8 cellular contexts compared by ENCODE assay signal in genomic region chr2:174487536-174488162, GRCh38. TPM values are rescaled to one million over a fixed set of nuclear protein-coding genes. Genes with fewer than 3 reads are reported as not detected.
DNase-seq lines count a peak whose midpoint lies in the region; ATAC-seq and TF ChIP-seq lines count a peak whose summit lies in the region.

No MANE protein-coding gene starts in this region.

- no peak for TF ChIP-seq CTCF in Panc1 (IDR thresholded peaks at IDR 0.05)
- TF ChIP-seq CTCF in fibroblast of pulmonary artery (IDR thresholded peaks at IDR 0.05; ENCODE audit: low read length, missing control alignments), result no peak
- TF ChIP-seq CTCF in retinal pigment epithelial cell (conservative IDR thresholded peaks at IDR 0.05; ENCODE audit: low read depth, low read length), result no peak

- no peaks in the 10 kb centered on the region for H3K4me1 ChIP-seq in Panc1 (ENCODE audit: control insufficient read depth, insufficient read depth, low read length)

- no peak for DNase-seq in activated CD4-positive, alpha-beta T cell treated with anti-CD3 and anti-CD28 coated beads, Interleukin-2, amount 10 ng/mL, durations not matched to agents 24 days and 14 days
- no peak for DNase-seq in activated CD4-positive, alpha-beta T cell treated with anti-CD3 and anti-CD28 coated beads, Interleukin-2, amount 50 U/mL, for 1 hour
- DNase-seq in Panc1 (ENCODE audit: low read depth, low spot score) (no peak), fibroblast of pulmonary artery (ENCODE audit: low read depth) (no peak), retinal pigment epithelial cell (ENCODE audit: low read depth) (no peak), NCI-H1092 treated with DMSO at 0.1 percent for 48 hours (lab: John Stamatoyannopoulos, UW) (no peak), middle frontal gyrus (ENCODE audit: extremely low spot score, low spot score) (no peak)

- H3K9me3 Mint-ChIP-seq in activated CD4-positive, alpha-beta T cell treated with anti-CD3 and anti-CD28 coated beads, Interleukin-2, amount 10 ng/mL, durations not matched to agents 24 days and 14 days, result no peaks in the 10 kb centered on the region

- no peaks in the 10 kb centered on the region for H3K9me3 ChIP-seq in Panc1 (ENCODE audit: control insufficient read depth, insufficient read depth, low read depth, low read length)

- H3K27ac ChIP-seq in Panc1 (ENCODE audit: low read length), result peak overlapping the region; percentile 91

- intact Hi-C loops in activated CD4-positive, alpha-beta T cell treated with anti-CD3 and anti-CD28 coated beads, Interleukin-2, amount 10 ng/mL, durations not matched to agents 24 days and 14 days (cut with micrococcal nuclease), result loop anchor here (2.0 to 10.0 kb wide), 8 partner anchors 25 to 693 kb away; partner anchors contain the start of genes ATF2, ATP5MC3, OLA1 and SP3
- intact Hi-C loops in Panc1 (cut with micrococcal nuclease; ENCODE audit: unreplicated experiment), result no loop called here

- peaks cover 3% of the 10 kb centered on the region for H3K36me3 Mint-ChIP-seq in activated CD4-positive, alpha-beta T cell treated with anti-CD3 and anti-CD28 coated beads, Interleukin-2, amount 10 ng/mL, durations not matched to agents 24 days and 14 days (ENCODE audit: low read depth)

- peak; percentile 21 for ATAC-seq in Panc1
- no peak for ATAC-seq in HG02798 (IDR thresholded peaks at IDR 0.05; ENCODE audit: poor library complexity, unreplicated experiment)

- no peaks in the 10 kb centered on the region for H3K27me3 Mint-ChIP-seq in activated CD4-positive, alpha-beta T cell treated with anti-CD3 and anti-CD28 coated beads, Interleukin-2, amount 10 ng/mL, durations not matched to agents 24 days and 14 days

- POLR2A ChIA-PET in Panc1 (lab: Charles Lee), result interaction anchor here (0.5 kb wide), 1 partner anchor 131 kb away, joined by 3 read pairs; no protein-coding TSS in a partner anchor

- no peaks in the 10 kb centered on the region for H3K27me3 ChIP-seq in Panc1 (ENCODE audit: control insufficient read depth, insufficient read depth, low read length)

- CTCF ChIA-PET in Panc1 (lab: Charles Lee), result interaction anchor here (0.6 kb wide), 1 partner anchor 65 kb away, joined by 7 read pairs; no protein-coding TSS in a partner anchor

- in situ Hi-C loops in Panc1 (cut with HindIII; ENCODE audit: low pct_unique_long_range_greater_than_20kb, low sequenced_read_pairs), result loop anchor here (5.0 kb wide), 1 partner anchor 35 kb away; no protein-coding TSS in a partner anchor

- peak overlapping the region; percentile 85 for H3K27ac Mint-ChIP-seq in activated CD4-positive, alpha-beta T cell treated with anti-CD3 and anti-CD28 coated beads, Interleukin-2, amount 10 ng/mL, durations not matched to agents 24 days and 14 days

- peaks cover 52% of the 10 kb centered on the region for H3K4me1 Mint-ChIP-seq in activated CD4-positive, alpha-beta T cell treated with anti-CD3 and anti-CD28 coated beads, Interleukin-2, amount 10 ng/mL, durations not matched to agents 24 days and 14 days

- TSS peak; percentile 99 for BruUV-seq in Panc1 (replicated peaks; lab: Mats Ljungman, UMichigan)

- peak overlapping the region; percentile 95 for H3K4me3 Mint-ChIP-seq in activated CD4-positive, alpha-beta T cell treated with anti-CD3 and anti-CD28 coated beads, Interleukin-2, amount 10 ng/mL, durations not matched to agents 24 days and 14 days

- H3K4me3 ChIP-seq in Panc1 (ENCODE audit: low read depth in 2 of 2, low read length in 2 of 2), result peak overlapping the region; percentile 70 to 90
- H3K4me3 ChIP-seq in fibroblast of pulmonary artery (replicated peaks; ENCODE audit: low read depth, low read length), result peak overlapping the region; percentile 87
- H3K4me3 ChIP-seq in retinal pigment epithelial cell (ENCODE audit: low read length), result peak overlapping the region; percentile 82

- H3K36me3 ChIP-seq in Panc1 (ENCODE audit: control insufficient read depth, insufficient read depth, low read length), result no peaks in the 10 kb centered on the region

RNA-seq across cellular contexts. Expression of gene GPR155, which starts 0.8 kb away (rescaled TPM):
- 3.1 and 3.6 TPM in 2 replicates for total RNA-seq in activated CD4-positive, alpha-beta T cell treated with anti-CD3 and anti-CD28 coated beads, Interleukin-2, amount 10 ng/mL, durations not matched to agents 24 days and 14 days
- total RNA-seq in Panc1 (2021; ENCODE audit: unreplicated experiment), result 2.1 TPM
- polyA plus RNA-seq in Panc1 (2012; ENCODE audit: insufficient read length), result 5.4 TPM
